Comparison of ENCODE assay signal across 3 cellular contexts in genomic region chr4:44025376-44026020, GRCh38.
TF ChIP-seq lines count a peak whose summit lies in the region.

No MANE protein-coding gene starts in this region.

TF ChIP-seq in GM23338, 12 proteins besides CTCF, POLR2A, EP300 and RAD21 (continues in another document):
- TF ChIP-seq EZH2 (IDR thresholded peaks at IDR 0.05; ENCODE audit: low read depth, unreplicated experiment) (no peak), STAT1 (IDR thresholded peaks at IDR 0.05; ENCODE audit: unreplicated experiment) (no peak), ZNF114 (CRISPR knock-in tag; IDR thresholded peaks at IDR 0.05) (no peak), ZNF462 (CRISPR knock-in tag; IDR thresholded peaks at IDR 0.05) (no peak), ETS1 (IDR thresholded peaks at IDR 0.05) (no peak)

TF ChIP-seq in H1, 55 proteins besides CTCF, POLR2A, EP300 and RAD21:
- TF ChIP-seq EGR1 (IDR thresholded peaks at IDR 0.05; ENCODE audit: borderline replicate concordance, low read depth, low read length) = no peak
- no peak for TF ChIP-seq JUND (IDR thresholded peaks at IDR 0.05; ENCODE audit: low read length)
- no peak for TF ChIP-seq CHD2 (IDR thresholded peaks at IDR 0.05; ENCODE audit: low read length)
- no peak for TF ChIP-seq TAF7 (optimal IDR thresholded peaks at IDR 0.05; ENCODE audit: borderline replicate concordance, low read depth, low read length)
- no peak for TF ChIP-seq CHD7 (IDR thresholded peaks at IDR 0.05; ENCODE audit: insufficient replicate concordance, low read length)
- TF ChIP-seq ATF3 (IDR thresholded peaks at IDR 0.05; ENCODE audit: insufficient read depth, low read depth, low read length) = no peak
- no peak for TF ChIP-seq RNF2 (IDR thresholded peaks at IDR 0.05; ENCODE audit: borderline replicate concordance, low read depth, low read length, missing control alignments, poor library complexity, severe bottlenecking)
- no peak for TF ChIP-seq BRCA1 (IDR thresholded peaks at IDR 0.05; ENCODE audit: low read depth, low read length)
- TF ChIP-seq CTBP2 (IDR thresholded peaks at IDR 0.05; ENCODE audit: borderline replicate concordance, insufficient read depth, insufficient read length, low read length) = no peak
- no peak for TF ChIP-seq SAP30 (IDR thresholded peaks at IDR 0.05; ENCODE audit: insufficient read depth, insufficient replicate concordance, low read length)
- no peak for TF ChIP-seq SIRT6 (IDR thresholded peaks at IDR 0.05; ENCODE audit: low read length)
- no peak for TF ChIP-seq SP2 (IDR thresholded peaks at IDR 0.05; ENCODE audit: low read length)
- no peak for TF ChIP-seq BACH1 (IDR thresholded peaks at IDR 0.05; ENCODE audit: low read length)
- TF ChIP-seq MAX (IDR thresholded peaks at IDR 0.05) = no peak

TF ChIP-seq in endothelial cell of umbilical vein, 7 proteins besides CTCF, POLR2A, EP300 and RAD21:
- TF ChIP-seq FOS (IDR thresholded peaks at IDR 0.05; ENCODE audit: borderline replicate concordance, insufficient read depth, low read length) (no peak), MAX (IDR thresholded peaks at IDR 0.05; ENCODE audit: insufficient read depth, insufficient read length) (no peak), GATA2 (IDR thresholded peaks at IDR 0.05; ENCODE audit: insufficient read depth, insufficient read length, low read depth, low read length) (no peak), JUN (IDR thresholded peaks at IDR 0.05; ENCODE audit: borderline replicate concordance, insufficient read depth, insufficient read length, low read depth) (no peak), EZH2 (IDR thresholded peaks at IDR 0.05; ENCODE audit: borderline replicate concordance, low read depth, low read length, severe bottlenecking) (no peak), MYC (IDR thresholded peaks at IDR 0.05; ENCODE audit: low read depth, low read length) (no peak), POLR2AphosphoS5 (IDR thresholded peaks at IDR 0.05; ENCODE audit: insufficient read depth, low read depth, low read length) (no peak)
